Comparison of ENCODE assay signal across 24 cellular contexts in genomic region chr14:93274055-93274806, GRCh38.
"Had no signal": no experiment of that assay in that cellular context is flagged by ENCODE, and none has a peak within 500 bp of the region (broad histone marks: within the 10 kb centered on the region; RNA-seq: fewer than 3 reads in every experiment).

No MANE protein-coding gene starts in this region.

- H3K27me3 Mint-ChIP-seq: naive thymus-derived CD8-positive, alpha-beta T cell; type B pancreatic cell had no signal

- H3K36me3 ChIP-seq: prostate gland, right atrium auricular region, thyroid gland had no signal

- H3K4me3 Mint-ChIP-seq: immature natural killer cell; mesothelial cell of epicardium; naive thymus-derived CD8-positive, alpha-beta T cell; nephron progenitor cell; stimulated activated effector memory CD8-positive, alpha-beta T cell treated with anti-CD3 and anti-CD28 coated beads, Interleukin-12 subunit alpha, Interleukin-12 subunit beta, amount 100 ng/mL, for 72 hours; type B pancreatic cell had no signal

- ATAC-seq: naive thymus-derived CD8-positive, alpha-beta T cell; sciatic nerve; stimulated activated effector memory CD8-positive, alpha-beta T cell treated with anti-CD3 and anti-CD28 coated beads, Interleukin-12 subunit alpha, Interleukin-12 subunit beta, amount 100 ng/mL, for 72 hours had no signal

- H3K27ac Mint-ChIP-seq: mesothelial cell of epicardium; naive thymus-derived CD8-positive, alpha-beta T cell; nephron progenitor cell; stimulated activated effector memory CD8-positive, alpha-beta T cell treated with anti-CD3 and anti-CD28 coated beads, Interleukin-12 subunit alpha, Interleukin-12 subunit beta, amount 100 ng/mL, for 72 hours; type B pancreatic cell had no signal

- H3K4me3 ChIP-seq: dorsolateral prefrontal cortex, esophagus muscularis mucosa, lung, prostate gland, right atrium auricular region, stomach, thyroid gland had no signal

- H3K9me3 ChIP-seq: esophagus muscularis mucosa, prostate gland, right atrium auricular region, stomach, thyroid gland had no signal

- DNase-seq: dorsolateral prefrontal cortex; effector CD4-positive, alpha-beta T cell; foreskin melanocyte; hypothalamus; immature natural killer cell; islet precursor cell; mesenchymal stem cell; naive thymus-derived CD8-positive, alpha-beta T cell; nephron progenitor cell; nucleus accumbens; stimulated activated CD4-positive, alpha-beta T cell treated with anti-CD3 and anti-CD28 coated beads, Interleukin-2, amount 100 ng/mL, for 24 hours; stimulated activated CD4-positive, alpha-beta T cell treated with anti-CD3 and anti-CD28 coated beads, Interleukin-4, amount 100 ng/mL, for 24 hours; stimulated activated naive CD4-positive, alpha-beta T cell treated with Interleukin-2 at 50 U/mL for 16 hours; stomach; thyroid gland had no signal

- H3K4me1 Mint-ChIP-seq: mesothelial cell of epicardium had no signal

- H3K27me3 ChIP-seq: dorsolateral prefrontal cortex, esophagus muscularis mucosa, right atrium auricular region, stomach, thyroid gland had no signal

- H3K27ac ChIP-seq: dorsolateral prefrontal cortex, epithelial cell of prostate, esophagus muscularis mucosa, prostate gland, right atrium auricular region, stomach, thyroid gland had no signal

- H3K9me3 Mint-ChIP-seq: immature natural killer cell; mesothelial cell of epicardium; naive thymus-derived CD8-positive, alpha-beta T cell; nephron progenitor cell; stimulated activated effector memory CD8-positive, alpha-beta T cell treated with anti-CD3 and anti-CD28 coated beads, Interleukin-12 subunit alpha, Interleukin-12 subunit beta, amount 100 ng/mL, for 72 hours; type B pancreatic cell had no signal

- H3K4me1 ChIP-seq: prostate gland had no signal
